In the genomic region with DNA sequence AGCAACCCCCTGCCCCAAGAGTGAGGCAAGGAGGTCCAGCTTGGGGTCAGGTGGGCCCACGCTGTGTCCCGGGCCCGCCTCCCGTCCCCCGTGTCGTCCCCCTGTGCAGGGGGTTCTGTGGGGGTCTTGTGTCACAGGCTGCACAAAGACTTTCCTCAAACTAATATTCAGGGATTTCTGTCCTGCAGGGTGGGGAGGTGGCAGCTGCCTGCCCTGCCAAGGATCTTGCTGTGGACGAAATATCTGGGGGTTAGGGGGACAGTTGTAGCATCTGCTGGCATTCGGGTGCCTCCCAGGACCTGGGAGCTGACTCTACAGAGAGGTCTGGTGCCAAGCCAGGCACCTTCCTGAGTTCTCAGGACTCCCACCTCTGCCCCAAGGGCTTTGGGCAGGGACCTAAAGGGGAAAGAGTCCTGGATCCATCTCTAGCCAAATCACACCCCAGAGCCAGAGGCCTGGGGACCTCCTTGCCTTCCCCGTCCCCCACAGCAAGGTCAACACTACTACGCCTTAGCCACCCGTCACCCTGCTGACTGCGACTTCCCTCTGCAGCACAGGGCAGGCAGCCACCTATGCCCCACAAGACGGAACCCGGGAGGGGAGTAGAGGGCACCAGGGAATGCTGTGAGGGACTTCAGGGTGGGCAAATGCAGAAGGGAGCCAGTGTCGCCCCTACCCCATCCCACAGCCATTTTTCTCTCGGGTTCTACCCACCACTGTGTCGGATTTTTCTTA, we compare ENCODE assay signal across 15 cellular contexts. TPM values are rescaled to one million over a fixed set of nuclear protein-coding genes. Genes with fewer than 3 reads are reported as not detected.
A peak's percentile ranks its signal among the peaks of the same experiment; 100 is the strongest.
DNase-seq lines count a peak whose midpoint lies in the region; ATAC-seq and TF ChIP-seq lines count a peak whose summit lies in the region.
"Had no signal": no experiment of that assay in that cellular context is flagged by ENCODE, and none has a peak within 500 bp of the region (broad histone marks: within the 10 kb centered on the region; RNA-seq: fewer than 3 reads in every experiment).

No MANE protein-coding gene starts in this region.

- H3K9me3 ChIP-seq in left ventricle myocardium inferior (replicated peaks) (no peaks in the 10 kb centered on the region), heart left ventricle (no peaks in the 10 kb centered on the region), SU-DHL-6 (ENCODE audit: insufficient read depth, low read length) (no peaks in the 10 kb centered on the region), lower lobe of right lung (no peaks in the 10 kb centered on the region)
- H3K9me3 ChIP-seq: ascending aorta, neutrophil had no signal

- no peak overlapping the region for H3K9ac ChIP-seq in SU-DHL-6 (ENCODE audit: low read length)

- H3K4me1 Mint-ChIP-seq in type B pancreatic cell (ENCODE audit: unreplicated experiment) = no peaks in the 10 kb centered on the region

- H4K20me1 ChIP-seq in SU-DHL-6 (ENCODE audit: low read depth, low read length) = no peaks in the 10 kb centered on the region

- H3K27ac ChIP-seq in left ventricle myocardium inferior (replicated peaks) (no peak overlapping the region), heart left ventricle (no peak overlapping the region), SU-DHL-6 (ENCODE audit: low read depth, low read length) (no peak overlapping the region), lower lobe of right lung (no peak overlapping the region), foreskin keratinocyte (no peak overlapping the region)
- H3K27ac ChIP-seq: ascending aorta, neutrophil had no signal

- TF ChIP-seq CTCF in left ventricle myocardium inferior (IDR thresholded peaks at IDR 0.05; ENCODE audit: borderline replicate concordance) (peak; percentile 6), heart left ventricle (IDR thresholded peaks at IDR 0.05) (peak in 2 of 12 donors; percentile 23 to 38), SU-DHL-6 (IDR thresholded peaks at IDR 0.05; ENCODE audit: insufficient read depth, low read length, poor library complexity, severe bottlenecking) (peak; percentile 7), lower lobe of right lung (IDR thresholded peaks at IDR 0.05) (no peak), type B pancreatic cell (conservative IDR thresholded peaks at IDR 0.05) (peak; percentile 53), foreskin keratinocyte (conservative IDR thresholded peaks at IDR 0.05) (no peak)

- no peaks in the 10 kb centered on the region for H3K36me3 Mint-ChIP-seq in type B pancreatic cell

- no peaks in the 10 kb centered on the region for H3K9me2 ChIP-seq in SU-DHL-6 (replicated peaks; ENCODE audit: insufficient read depth, low read length)

- H3K27ac Mint-ChIP-seq in type B pancreatic cell = no peak overlapping the region
- H3K27ac Mint-ChIP-seq: activated T-helper 1 cell treated with anti-CD3 and anti-CD28 coated beads, Interleukin-12 subunit alpha, Interleukin-12 subunit beta, Interleukin-2, Interleukin-4 antibody, amounts not matched to agents 30 ng/mL and 10 ng/mL and 1 ng/mL, durations not matched to agents 14 hours and 24 hours and 36 hours had no signal

- peaks cover 59% of the 10 kb centered on the region for H3K27me3 Mint-ChIP-seq in type B pancreatic cell

- H3K4me2 ChIP-seq in SU-DHL-6 (ENCODE audit: low read depth, low read length, poor library complexity, severe bottlenecking) = no peak overlapping the region

- intact Hi-C loops in left ventricle myocardium inferior (cut with micrococcal nuclease) (no loop called here), heart left ventricle (cut with DNase I) (loop anchor here (1.0 to 10.0 kb wide), 13 partner anchors 51 to 256 kb away; no protein-coding TSS in a partner anchor), lower lobe of right lung (cut with DNase I) (no loop called here)

- no peaks in the 10 kb centered on the region for H3K9me3 Mint-ChIP-seq in type B pancreatic cell
- H3K9me3 Mint-ChIP-seq: activated T-helper 1 cell treated with anti-CD3 and anti-CD28 coated beads, Interleukin-12 subunit alpha, Interleukin-12 subunit beta, Interleukin-2, Interleukin-4 antibody, amounts not matched to agents 30 ng/mL and 10 ng/mL and 1 ng/mL, durations not matched to agents 14 hours and 24 hours and 36 hours had no signal

- H3K36me3 ChIP-seq in left ventricle myocardium inferior (no peaks in the 10 kb centered on the region), heart left ventricle (no peaks in the 10 kb centered on the region), SU-DHL-6 (ENCODE audit: low read length) (no peaks in the 10 kb centered on the region), lower lobe of right lung (no peaks in the 10 kb centered on the region)
- H3K36me3 ChIP-seq: ascending aorta, neutrophil had no signal

- ATAC-seq in heart left ventricle (no peak), lower lobe of right lung (no peak), GM18520 (IDR thresholded peaks at IDR 0.05; ENCODE audit: unreplicated experiment) (no peak), foreskin keratinocyte (no peak)

- peaks cover 9% of the 10 kb centered on the region for H3K4me1 ChIP-seq in left ventricle myocardium inferior
- H3K4me1 ChIP-seq in heart left ventricle = peaks cover 0 to 12% (median 5%) of the 10 kb centered on the region in 12 donors
- peaks cover 12% of the 10 kb centered on the region for H3K4me1 ChIP-seq in lower lobe of right lung
- no peaks in the 10 kb centered on the region for H3K4me1 ChIP-seq in foreskin keratinocyte

- peaks cover 100% of the 10 kb centered on the region for H3K27me3 ChIP-seq in left ventricle myocardium inferior (ENCODE audit: low read depth)
- H3K27me3 ChIP-seq in heart left ventricle = peaks cover 0 to 76% (median 21%) of the 10 kb centered on the region in 9 donors
- H3K27me3 ChIP-seq in SU-DHL-6 (ENCODE audit: low read length) = no peaks in the 10 kb centered on the region
- peaks cover 75% of the 10 kb centered on the region for H3K27me3 ChIP-seq in lower lobe of right lung (ENCODE audit: low read depth)
- H3K27me3 ChIP-seq in foreskin keratinocyte = peaks cover 17% of the 10 kb centered on the region
- H3K27me3 ChIP-seq: ascending aorta had no signal

- 43 to 48% (median 47%) methylated on average over 16 to 17 of the region's 17 CpGs for whole genome bisulfite sequencing in heart left ventricle, 4 donors

- H3K79me2 ChIP-seq in SU-DHL-6 (ENCODE audit: insufficient read depth, low read length) = no peaks in the 10 kb centered on the region

- H3K4me3 ChIP-seq in left ventricle myocardium inferior (peak overlapping the region; percentile 67), heart left ventricle (no peak overlapping the region), SU-DHL-6 (ENCODE audit: insufficient read depth, low read length, poor library complexity, severe bottlenecking) (no peak overlapping the region), lower lobe of right lung (no peak overlapping the region)

- no peak overlapping the region for H2AFZ ChIP-seq in SU-DHL-6 (ENCODE audit: low read depth, low read length, severe bottlenecking)

- no peaks in the 10 kb centered on the region for H3F3A ChIP-seq in SU-DHL-6 (ENCODE audit: insufficient read depth)

- DNase-seq in left ventricle myocardium inferior (no peak), heart left ventricle (no peak), lower lobe of right lung (peak; percentile 34), type B pancreatic cell (ENCODE audit: extremely low spot score, unreplicated experiment) (no peak), NCI-H2171 treated with DMSO at 0.1 percent for 48 hours (lab: John Stamatoyannopoulos, UW) (no peak), foreskin keratinocyte (no peak)
- DNase-seq: NCI-H524 treated with DMSO at 0.1 percent for 48 hours had no signal

- no peak overlapping the region for H3K4me3 Mint-ChIP-seq in type B pancreatic cell
- H3K4me3 Mint-ChIP-seq: activated T-helper 1 cell treated with anti-CD3 and anti-CD28 coated beads, Interleukin-12 subunit alpha, Interleukin-12 subunit beta, Interleukin-2, Interleukin-4 antibody, amounts not matched to agents 30 ng/mL and 10 ng/mL and 1 ng/mL, durations not matched to agents 14 hours and 24 hours and 36 hours had no signal

- TF ChIP-seq POLR2A in heart left ventricle (IDR thresholded peaks at IDR 0.05) = no peak

RNA-seq across cellular contexts. Expression of a gene that starts 59.3 kb away (rescaled TPM):
- total RNA-seq in left ventricle myocardium inferior (0.05 TPM), heart left ventricle (under 1 TPM in 2 of 9 donors, not detected in 7; 0.09 to 0.20 TPM), lower lobe of right lung (0.53 TPM), type B pancreatic cell (ENCODE audit: low replicate concordance) (0.92 and 1.2 TPM in 2 replicates), foreskin keratinocyte (not detected in 2 replicates)
- polyA plus RNA-seq in heart left ventricle (under 1 TPM in 1 of 2 donors, not detected in 1; 0.04 TPM), foreskin keratinocyte (not detected in 2 replicates)
- total RNA-seq: activated T-helper 1 cell treated with anti-CD3 and anti-CD28 coated beads, Interleukin-12 subunit alpha, Interleukin-12 subunit beta, Interleukin-2, Interleukin-4 antibody, amounts not matched to agents 30 ng/mL and 10 ng/mL and 1 ng/mL, durations not matched to agents 14 hours and 24 hours and 36 hours; ascending aorta; Daoy; fibroblast of lung; left colon had no signal
- polyA plus RNA-seq: fibroblast of lung had no signal

Comparison
In these comparisons a context has a peak if more than half of its experiments do, and no peak if none do; other contexts are left out.
1. intact Hi-C loops: an anchor here in heart left ventricle (1.0 to 10.0 kb wide); none called in left ventricle myocardium inferior and lower lobe of right lung.
2. CTCF ChIP-seq: peak in left ventricle myocardium inferior (single experiment), SU-DHL-6 (single experiment) and type B pancreatic cell (single experiment); none in lower lobe of right lung (single experiment) and foreskin keratinocyte (single experiment).